8 cellular contexts compared by ENCODE assay signal in the genomic region with DNA sequence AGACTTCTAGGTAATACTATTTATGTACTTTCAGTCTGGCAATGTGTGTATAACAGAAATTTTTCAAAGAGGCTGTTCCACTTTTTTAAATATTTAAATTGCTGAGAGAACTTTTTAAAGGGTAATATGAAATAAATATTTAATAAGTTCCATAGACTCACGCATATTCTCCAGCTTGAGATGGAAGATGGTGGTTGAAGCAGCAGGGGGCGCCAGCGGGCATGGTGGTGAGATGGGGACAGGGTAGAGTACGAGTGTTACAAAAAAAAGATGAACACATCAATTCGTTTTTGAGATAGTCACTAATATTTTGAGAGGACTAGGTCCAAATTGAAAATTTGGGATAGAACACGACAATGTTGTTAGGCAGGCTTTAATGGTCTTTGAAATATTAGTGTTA.
DNase-seq lines count a peak whose midpoint lies in the region; ATAC-seq and TF ChIP-seq lines count a peak whose summit lies in the region.

No MANE protein-coding gene starts in this region.

- H3K27me3 ChIP-seq in SJCRH30 = no peaks in the 10 kb centered on the region

- no peaks in the 10 kb centered on the region for H3K9me3 ChIP-seq in SJCRH30 (replicated peaks)

- ATAC-seq in HG02885 (IDR thresholded peaks at IDR 0.05; ENCODE audit: poor library complexity, unreplicated experiment) (peak; percentile 80), GM18858 (IDR thresholded peaks at IDR 0.05; ENCODE audit: unreplicated experiment) (no peak)

- DNase-seq in SJCRH30 (peak; percentile 74 to 79), iPS-NIHi7 (ENCODE audit: extremely low spot score) (peak; percentile 51), glomerular visceral epithelial cell (ENCODE audit: extremely low spot score) (no peak)
- DNase-seq in activated gamma-delta T cell treated with anti-CD3 and anti-CD28 coated beads, Interleukin-2, amount 50 U/mL, for 16 hours (ENCODE audit: low read depth) = peak; percentile 3
- peak; percentile 19 to 39 for DNase-seq in stimulated activated CD8-positive, alpha-beta memory T cell treated with anti-CD3 and anti-CD28 coated beads, Interleukin-15, amount 100 ng/mL, for 48 hours (ENCODE audit: low read depth in 2 of 2)

- no peak overlapping the region for H3K27ac ChIP-seq in SJCRH30

- no peak overlapping the region for H3K4me3 ChIP-seq in SJCRH30

- peak; percentile 66 for TF ChIP-seq CTCF in GM12873 (IDR thresholded peaks at IDR 0.05; ENCODE audit: insufficient read depth, low read depth, low read length, missing control alignments)

- H3K36me3 ChIP-seq in SJCRH30 = no peaks in the 10 kb centered on the region

- H3K4me1 ChIP-seq in SJCRH30 = no peaks in the 10 kb centered on the region
